13 cellular contexts compared by ENCODE assay signal in the genomic region with DNA sequence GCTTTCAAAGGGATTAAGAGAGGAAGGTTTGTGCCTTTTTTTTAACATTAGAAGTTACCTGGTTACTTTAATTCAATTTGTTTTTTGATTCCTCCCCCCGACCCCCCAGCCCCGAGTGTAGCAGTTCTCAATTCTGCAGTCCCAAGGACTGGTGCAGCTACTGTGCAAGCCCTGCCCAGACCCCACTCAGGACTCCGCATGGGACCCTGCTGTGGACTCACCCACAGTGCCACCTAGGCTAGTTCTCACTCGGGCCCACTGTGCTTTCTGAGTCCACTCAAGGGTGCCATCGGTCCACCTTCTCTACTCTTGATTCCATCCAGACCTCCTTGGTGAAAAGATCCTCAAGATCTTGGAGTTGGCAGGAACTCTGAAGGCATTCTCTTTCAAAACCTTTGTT.
"Had no signal": no experiment of that assay in that cellular context is flagged by ENCODE, and none has a peak within 500 bp of the region (broad histone marks: within the 10 kb centered on the region; RNA-seq: fewer than 3 reads in every experiment).

No MANE protein-coding gene starts in this region.

- DNase-seq: activated CD4-positive, alpha-beta T cell treated with anti-CD3 and anti-CD28 coated beads, Interleukin-2, amount 50 U/mL, for 4 hours; activated T-cell treated with anti-CD3 and anti-CD28 coated beads, Interleukin-2, amount 50 U/mL, for 48 hours; immature natural killer cell; right cardiac atrium; small intestine; stomach; SW 1271 had no signal

- H3K27ac ChIP-seq: coronary artery, prostate gland, stomach, thoracic aorta had no signal

- H3K4me3 Mint-ChIP-seq: brain; central memory CD8-positive, alpha-beta T cell; immature natural killer cell had no signal

- ATAC-seq: activated CD4-positive, CD25-positive, alpha-beta regulatory T cell treated with anti-CD3 and anti-CD28 coated beads, Interleukin-2, amount 50 U/mL, for 24 hours; right cardiac atrium had no signal

- H3K27me3 Mint-ChIP-seq: brain; central memory CD8-positive, alpha-beta T cell had no signal

- H3K9me3 Mint-ChIP-seq: brain; central memory CD8-positive, alpha-beta T cell; immature natural killer cell had no signal
